23 cellular contexts compared by ENCODE assay signal in genomic region chr1:16958475-16958874, GRCh38.
"Had no signal": no experiment of that assay in that cellular context is flagged by ENCODE, and none has a peak within 500 bp of the region (broad histone marks: within the 10 kb centered on the region; RNA-seq: fewer than 3 reads in every experiment).

No MANE protein-coding gene starts in this region.

- H3K4me3 ChIP-seq: coronary artery, dorsolateral prefrontal cortex, esophagus squamous epithelium, gastrocnemius medialis, heart right ventricle, left lung, lower lobe of right lung, mucosa of descending colon had no signal

- H3K9me3 Mint-ChIP-seq: mesothelial cell of epicardium had no signal

- H3K27me3 ChIP-seq: dorsolateral prefrontal cortex, esophagus squamous epithelium, gastrocnemius medialis, heart right ventricle, left lung had no signal

- H3K27ac ChIP-seq: coronary artery, dorsolateral prefrontal cortex, epithelial cell of prostate, esophagus squamous epithelium, gastrocnemius medialis, heart right ventricle, left lung, lower lobe of right lung had no signal

- H3K36me3 Mint-ChIP-seq: mesothelial cell of epicardium had no signal

- H3K27ac Mint-ChIP-seq: mesothelial cell of epicardium had no signal

- H3K4me3 Mint-ChIP-seq: mesothelial cell of epicardium had no signal

- DNase-seq: dermis blood vessel endothelial cell; dorsolateral prefrontal cortex; effector CD4-positive, alpha-beta T cell; effector memory CD4-positive, alpha-beta T cell; erythroblast; esophagus squamous epithelium; foreskin fibroblast; foreskin melanocyte; gastrocnemius medialis; glutamatergic neuron; head of caudate nucleus; heart right ventricle; hippocampal formation; left cardiac atrium; left lung; left ventricle myocardium superior; lower lobe of right lung; mesenchymal stem cell; mucosa of descending colon had no signal

- H3K36me3 ChIP-seq: lower lobe of right lung had no signal

- H3K9me3 ChIP-seq: esophagus squamous epithelium, gastrocnemius medialis, heart right ventricle, left lung, lower lobe of right lung, mucosa of descending colon had no signal

- ATAC-seq: esophagus mucosa, gastrocnemius medialis, heart right ventricle, left cardiac atrium, left lung, left ventricle myocardium superior, lower lobe of right lung, mucosa of descending colon had no signal
